ENCODE assay signal across 1 cellular context in the genomic region with DNA sequence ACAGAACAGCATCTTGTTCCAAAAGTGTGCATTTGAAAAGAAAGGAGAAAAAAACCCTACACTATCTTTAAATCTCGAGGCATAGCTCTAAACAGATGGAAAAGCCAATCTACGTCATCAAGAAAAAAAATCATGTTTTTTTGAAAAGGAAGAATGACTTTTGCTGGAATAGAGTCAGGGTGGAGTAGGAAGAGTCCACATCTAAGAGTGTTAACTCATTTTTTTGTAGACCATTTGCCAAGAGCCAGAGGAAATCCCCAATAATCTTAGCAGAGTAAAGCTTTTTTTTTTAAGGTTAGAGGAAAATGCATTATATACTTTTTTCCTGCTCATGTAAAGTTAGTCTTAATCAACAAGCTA.
TF ChIP-seq lines count a peak whose summit lies in the region.

No MANE protein-coding gene starts in this region.

TF ChIP-seq in SK-N-SH treated with all-trans-retinoic acid at 6 μM for 48 hours, 23 proteins besides CTCF, POLR2A, EP300 and RAD21 (continued from another document):
- TF ChIP-seq, protein P1, sequence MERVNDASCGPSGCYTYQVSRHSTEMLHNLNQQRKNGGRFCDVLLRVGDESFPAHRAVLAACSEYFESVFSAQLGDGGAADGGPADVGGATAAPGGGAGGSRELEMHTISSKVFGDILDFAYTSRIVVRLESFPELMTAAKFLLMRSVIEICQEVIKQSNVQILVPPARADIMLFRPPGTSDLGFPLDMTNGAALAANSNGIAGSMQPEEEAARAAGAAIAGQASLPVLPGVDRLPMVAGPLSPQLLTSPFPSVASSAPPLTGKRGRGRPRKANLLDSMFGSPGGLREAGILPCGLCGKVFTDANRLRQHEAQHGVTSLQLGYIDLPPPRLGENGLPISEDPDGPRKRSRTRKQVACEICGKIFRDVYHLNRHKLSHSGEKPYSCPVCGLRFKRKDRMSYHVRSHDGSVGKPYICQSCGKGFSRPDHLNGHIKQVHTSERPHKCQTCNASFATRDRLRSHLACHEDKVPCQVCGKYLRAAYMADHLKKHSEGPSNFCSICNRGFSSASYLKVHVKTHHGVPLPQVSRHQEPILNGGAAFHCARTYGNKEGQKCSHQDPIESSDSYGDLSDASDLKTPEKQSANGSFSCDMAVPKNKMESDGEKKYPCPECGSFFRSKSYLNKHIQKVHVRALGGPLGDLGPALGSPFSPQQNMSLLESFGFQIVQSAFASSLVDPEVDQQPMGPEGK (CRISPR knock-in tag; IDR thresholded peaks at IDR 0.05; ENCODE audit: borderline replicate concordance): no peak
- no peak for TF ChIP-seq BACH2 (CRISPR knock-in tag; IDR thresholded peaks at IDR 0.05; ENCODE audit: borderline replicate concordance)
- TF ChIP-seq ZNF565 (CRISPR knock-in tag; conservative IDR thresholded peaks at IDR 0.05; ENCODE audit: low read depth): no peak
- no peak for TF ChIP-seq PPARA (CRISPR knock-in tag; IDR thresholded peaks at IDR 0.05; ENCODE audit: borderline replicate concordance)
- TF ChIP-seq SNAI2 (CRISPR knock-in tag; IDR thresholded peaks at IDR 0.05): no peak
- TF ChIP-seq ZC3H10 (CRISPR knock-in tag; IDR thresholded peaks at IDR 0.05): no peak
- TF ChIP-seq ZNF8 (CRISPR knock-in tag; IDR thresholded peaks at IDR 0.05): no peak
- TF ChIP-seq ZNF70 (CRISPR knock-in tag; IDR thresholded peaks at IDR 0.05): no peak
- TF ChIP-seq ARNTL (CRISPR knock-in tag; IDR thresholded peaks at IDR 0.05; ENCODE audit: borderline replicate concordance, low read depth): no peak
- TF ChIP-seq ZFP3 (CRISPR knock-in tag; IDR thresholded peaks at IDR 0.05): no peak
- TF ChIP-seq TCF4 (CRISPR knock-in tag; IDR thresholded peaks at IDR 0.05; ENCODE audit: borderline replicate concordance): no peak
- TF ChIP-seq, protein P2, sequence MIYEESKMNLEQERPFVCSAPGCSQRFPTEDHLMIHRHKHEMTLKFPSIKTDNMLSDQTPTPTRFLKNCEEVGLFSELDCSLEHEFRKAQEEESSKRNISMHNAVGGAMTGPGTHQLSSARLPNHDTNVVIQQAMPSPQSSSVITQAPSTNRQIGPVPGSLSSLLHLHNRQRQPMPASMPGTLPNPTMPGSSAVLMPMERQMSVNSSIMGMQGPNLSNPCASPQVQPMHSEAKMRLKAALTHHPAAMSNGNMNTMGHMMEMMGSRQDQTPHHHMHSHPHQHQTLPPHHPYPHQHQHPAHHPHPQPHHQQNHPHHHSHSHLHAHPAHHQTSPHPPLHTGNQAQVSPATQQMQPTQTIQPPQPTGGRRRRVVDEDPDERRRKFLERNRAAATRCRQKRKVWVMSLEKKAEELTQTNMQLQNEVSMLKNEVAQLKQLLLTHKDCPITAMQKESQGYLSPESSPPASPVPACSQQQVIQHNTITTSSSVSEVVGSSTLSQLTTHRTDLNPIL (CRISPR knock-in tag; IDR thresholded peaks at IDR 0.05; ENCODE audit: low read depth): no peak
- TF ChIP-seq OSR1 (CRISPR knock-in tag; IDR thresholded peaks at IDR 0.05): no peak
- no peak for TF ChIP-seq TSHZ2 (CRISPR knock-in tag; IDR thresholded peaks at IDR 0.05)
- TF ChIP-seq CSDC2 (CRISPR knock-in tag; IDR thresholded peaks at IDR 0.05): no peak
- no peak for TF ChIP-seq ZFP30 (CRISPR knock-in tag; IDR thresholded peaks at IDR 0.05)
TF ChIP-seq in SK-N-SH treated with all-trans-retinoic acid at 6 μM for 48 hours: peak in this region for 0.
